Comparison of ENCODE assay signal across 1 cellular context in the genomic region with DNA sequence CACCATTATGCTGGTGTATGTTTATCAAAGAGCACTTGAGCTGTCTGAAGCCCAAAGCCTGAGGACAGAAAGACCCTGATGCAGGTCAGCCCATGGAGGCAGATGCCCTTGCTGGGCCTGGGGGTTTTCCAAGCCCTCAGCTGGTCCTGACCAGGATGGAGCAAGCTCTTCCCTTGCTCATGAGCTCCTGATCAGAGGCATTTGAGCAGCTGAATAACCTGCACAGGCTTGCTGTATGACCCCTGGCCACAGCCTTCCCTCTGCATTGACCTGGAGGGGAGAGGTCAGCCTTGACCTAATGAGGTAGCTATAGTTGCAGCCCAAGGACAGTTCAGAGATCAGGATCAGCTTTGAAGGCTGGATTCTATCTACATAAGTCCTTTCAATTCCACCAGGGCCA.
TF ChIP-seq lines count a peak whose summit lies in the region.

No MANE protein-coding gene starts in this region.

TF ChIP-seq in GM23338, 12 proteins besides CTCF, POLR2A, EP300 and RAD21 (continued from another document):
- TF ChIP-seq, protein P1, sequence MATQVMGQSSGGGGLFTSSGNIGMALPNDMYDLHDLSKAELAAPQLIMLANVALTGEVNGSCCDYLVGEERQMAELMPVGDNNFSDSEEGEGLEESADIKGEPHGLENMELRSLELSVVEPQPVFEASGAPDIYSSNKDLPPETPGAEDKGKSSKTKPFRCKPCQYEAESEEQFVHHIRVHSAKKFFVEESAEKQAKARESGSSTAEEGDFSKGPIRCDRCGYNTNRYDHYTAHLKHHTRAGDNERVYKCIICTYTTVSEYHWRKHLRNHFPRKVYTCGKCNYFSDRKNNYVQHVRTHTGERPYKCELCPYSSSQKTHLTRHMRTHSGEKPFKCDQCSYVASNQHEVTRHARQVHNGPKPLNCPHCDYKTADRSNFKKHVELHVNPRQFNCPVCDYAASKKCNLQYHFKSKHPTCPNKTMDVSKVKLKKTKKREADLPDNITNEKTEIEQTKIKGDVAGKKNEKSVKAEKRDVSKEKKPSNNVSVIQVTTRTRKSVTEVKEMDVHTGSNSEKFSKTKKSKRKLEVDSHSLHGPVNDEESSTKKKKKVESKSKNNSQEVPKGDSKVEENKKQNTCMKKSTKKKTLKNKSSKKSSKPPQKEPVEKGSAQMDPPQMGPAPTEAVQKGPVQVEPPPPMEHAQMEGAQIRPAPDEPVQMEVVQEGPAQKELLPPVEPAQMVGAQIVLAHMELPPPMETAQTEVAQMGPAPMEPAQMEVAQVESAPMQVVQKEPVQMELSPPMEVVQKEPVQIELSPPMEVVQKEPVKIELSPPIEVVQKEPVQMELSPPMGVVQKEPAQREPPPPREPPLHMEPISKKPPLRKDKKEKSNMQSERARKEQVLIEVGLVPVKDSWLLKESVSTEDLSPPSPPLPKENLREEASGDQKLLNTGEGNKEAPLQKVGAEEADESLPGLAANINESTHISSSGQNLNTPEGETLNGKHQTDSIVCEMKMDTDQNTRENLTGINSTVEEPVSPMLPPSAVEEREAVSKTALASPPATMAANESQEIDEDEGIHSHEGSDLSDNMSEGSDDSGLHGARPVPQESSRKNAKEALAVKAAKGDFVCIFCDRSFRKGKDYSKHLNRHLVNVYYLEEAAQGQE (IDR thresholded peaks at IDR 0.05; ENCODE audit: unreplicated experiment), result no peak
- no peak for TF ChIP-seq CREB1 (CRISPR knock-in tag; IDR thresholded peaks at IDR 0.05; ENCODE audit: low read depth)
- no peak for TF ChIP-seq POLR2AphosphoS5 (IDR thresholded peaks at IDR 0.05; ENCODE audit: low read depth)
- TF ChIP-seq ZNF114 (CRISPR knock-in tag; IDR thresholded peaks at IDR 0.05), result no peak
- TF ChIP-seq NANOG (IDR thresholded peaks at IDR 0.05; ENCODE audit: borderline replicate concordance), result no peak
- no peak for TF ChIP-seq EZH2 (IDR thresholded peaks at IDR 0.05; ENCODE audit: low read depth, unreplicated experiment)
- no peak for TF ChIP-seq JUNB (IDR thresholded peaks at IDR 0.05; ENCODE audit: unreplicated experiment)
- no peak for TF ChIP-seq ZNF331 (CRISPR knock-in tag; IDR thresholded peaks at IDR 0.05; ENCODE audit: low read depth)
